Comparison of ENCODE assay signal across 9 cellular contexts in genomic region chr3:125695688-125696087, GRCh38.
"Had no signal": no experiment of that assay in that cellular context is flagged by ENCODE, and none has a peak within 500 bp of the region (broad histone marks: within the 10 kb centered on the region; RNA-seq: fewer than 3 reads in every experiment).

No MANE protein-coding gene starts in this region.

- H3K36me3 Mint-ChIP-seq: IgD-negative memory B cell had no signal

- H2AFZ ChIP-seq: GM23248 had no signal

- H3K9ac ChIP-seq: GM23248 had no signal

- ATAC-seq: HCT116 had no signal

- H3K9me3 Mint-ChIP-seq: HFFc6, IgD-negative memory B cell had no signal

- H3K27ac ChIP-seq: GM23248 had no signal

- H3K27ac Mint-ChIP-seq: HFFc6 had no signal

- H3K4me3 ChIP-seq: GM23248, HAP-1 had no signal

- H3K9me3 ChIP-seq: HAP-1 had no signal

- H3K4me3 Mint-ChIP-seq: HFFc6, IgD-negative memory B cell had no signal

- H3K36me3 ChIP-seq: HAP-1 had no signal

- H3K4me1 ChIP-seq: HAP-1 had no signal

- FAIRE-seq: HTR-8/SVneo had no signal

- DNase-seq: GM23248, GOT3, H7, HFFc6, KBM-7 had no signal
